ENCODE assay signal across 12 cellular contexts in the genomic region with DNA sequence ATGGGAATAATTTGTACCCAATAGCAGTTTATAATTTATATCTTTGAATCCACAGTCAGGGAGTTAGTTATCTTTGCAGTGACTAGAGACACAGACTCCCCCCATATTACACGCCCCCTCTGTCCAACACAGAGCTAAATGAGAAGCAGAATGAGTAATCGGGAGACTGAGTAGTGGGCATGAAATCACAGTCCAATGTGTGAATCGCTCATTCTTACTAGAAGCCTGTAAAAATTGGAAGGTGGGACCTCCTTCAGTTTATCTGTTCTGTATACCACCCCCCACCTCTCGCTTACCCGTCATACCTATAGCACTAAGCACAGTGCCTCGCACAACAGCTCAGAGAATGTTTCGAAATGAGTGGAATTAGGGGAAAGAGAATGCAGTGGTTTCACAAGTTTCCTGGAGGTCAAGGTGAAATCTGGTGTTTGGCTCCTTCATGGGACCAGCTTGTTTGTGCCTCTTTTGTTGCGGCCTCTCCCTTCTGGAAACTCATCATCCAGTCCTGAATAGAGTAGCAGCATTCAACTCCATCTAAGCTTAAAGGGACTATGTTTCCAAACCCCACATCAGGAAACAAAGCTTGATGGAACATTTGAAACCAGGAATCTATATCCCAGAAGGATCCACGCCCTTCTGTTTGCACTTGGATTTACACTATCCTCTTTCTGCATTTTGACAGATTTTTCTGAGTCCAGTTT. TPM values are rescaled to one million over a fixed set of nuclear protein-coding genes. Genes with fewer than 3 reads are reported as not detected.
DNase-seq lines count a peak whose midpoint lies in the region; ATAC-seq and TF ChIP-seq lines count a peak whose summit lies in the region.
"Had no signal": no experiment of that assay in that cellular context is flagged by ENCODE, and none has a peak within 500 bp of the region (broad histone marks: within the 10 kb centered on the region; RNA-seq: fewer than 3 reads in every experiment).

No MANE protein-coding gene starts in this region.

- no peak overlapping the region for H3K4me3 ChIP-seq in upper lobe of right lung

- ATAC-seq in HG03066 (IDR thresholded peaks at IDR 0.05; ENCODE audit: low read depth, unreplicated experiment), result peak; percentile 63
- peak; percentile 84 for ATAC-seq in activated naive CD8-positive, alpha-beta T cell treated with anti-CD3 and anti-CD28 coated beads, Interleukin-2, amount 50 U/mL, for 24 hours
- ATAC-seq in upper lobe of right lung, result no peak

- no peaks in the 10 kb centered on the region for H3K4me1 ChIP-seq in upper lobe of right lung
- H3K4me1 ChIP-seq: parathyroid adenoma had no signal

- intact Hi-C loops in upper lobe of right lung (cut with DNase I) (no loop called here), CD14-positive monocyte (cut with micrococcal nuclease) (loop anchor here in 1 of 2 donors (10.0 kb wide), 1 partner anchor 46 kb away; no protein-coding TSS in a partner anchor)

- peaks cover 18% of the 10 kb centered on the region for H3K4me1 Mint-ChIP-seq in activated naive CD8-positive, alpha-beta T cell treated with anti-CD3 and anti-CD28 coated beads, Interleukin-2, amount 50 U/mL, for 24 hours
- peaks cover 3% of the 10 kb centered on the region for H3K4me1 Mint-ChIP-seq in CD14-positive monocyte

- H3K36me3 Mint-ChIP-seq in activated naive CD8-positive, alpha-beta T cell treated with anti-CD3 and anti-CD28 coated beads, Interleukin-2, amount 50 U/mL, for 24 hours (ENCODE audit: low read depth), result no peaks in the 10 kb centered on the region
- H3K36me3 Mint-ChIP-seq in CD14-positive monocyte, result no peaks in the 10 kb centered on the region

- H3K9me3 Mint-ChIP-seq in activated naive CD8-positive, alpha-beta T cell treated with anti-CD3 and anti-CD28 coated beads, Interleukin-2, amount 50 U/mL, for 24 hours, result no peaks in the 10 kb centered on the region
- H3K9me3 Mint-ChIP-seq in CD14-positive monocyte, result peaks cover 0 to 3% (median 0%) of the 10 kb centered on the region in 7 donors

- no peak overlapping the region for H3K27ac ChIP-seq in upper lobe of right lung
- H3K27ac ChIP-seq: parathyroid adenoma had no signal

- H3K36me3 ChIP-seq in upper lobe of right lung, result no peaks in the 10 kb centered on the region

- TF ChIP-seq CTCF in upper lobe of right lung (IDR thresholded peaks at IDR 0.05) (no peak), CD14-positive monocyte (IDR thresholded peaks at IDR 0.05) (no peak)

- H3K9me3 ChIP-seq in upper lobe of right lung, result no peaks in the 10 kb centered on the region

- peak; percentile 45 for DNase-seq in activated CD4-positive, alpha-beta T cell treated with anti-CD3 and anti-CD28 coated beads for 48 hours
- no peak for DNase-seq in activated CD4-positive, alpha-beta T cell treated with anti-CD3 and anti-CD28 coated beads for 4 hours
- no peak for DNase-seq in activated naive CD8-positive, alpha-beta T cell treated with anti-CD3 and anti-CD28 coated beads, Interleukin-2, amount 50 U/mL, for 24 hours
- peak; percentile 19 to 38 for DNase-seq in stimulated activated CD8-positive, alpha-beta memory T cell treated with anti-CD3 and anti-CD28 coated beads, Interleukin-15, amount 100 ng/mL, for 48 hours (ENCODE audit: low read depth in 2 of 2)
- DNase-seq in upper lobe of right lung, result no peak
- no peak for DNase-seq in NCI-H2081 (lab: John Stamatoyannopoulos, UW)
- DNase-seq in CD14-positive monocyte (ENCODE audit: low spot score), result no peak
- DNase-seq: GDM1, NCI-H1930, Right ventricle myocardium superior had no signal

- H3K27me3 Mint-ChIP-seq in activated naive CD8-positive, alpha-beta T cell treated with anti-CD3 and anti-CD28 coated beads, Interleukin-2, amount 50 U/mL, for 24 hours, result no peaks in the 10 kb centered on the region
- H3K27me3 Mint-ChIP-seq in CD14-positive monocyte (ENCODE audit: low read depth in 3 of 3), result peaks cover 0 to 4% (median 1%) of the 10 kb centered on the region in 3 donors

- H3K4me3 Mint-ChIP-seq in activated naive CD8-positive, alpha-beta T cell treated with anti-CD3 and anti-CD28 coated beads, Interleukin-2, amount 50 U/mL, for 24 hours, result no peak overlapping the region
- no peak overlapping the region for H3K4me3 Mint-ChIP-seq in CD14-positive monocyte

- no peaks in the 10 kb centered on the region for H3K27me3 ChIP-seq in upper lobe of right lung

- H3K27ac Mint-ChIP-seq in activated naive CD8-positive, alpha-beta T cell treated with anti-CD3 and anti-CD28 coated beads, Interleukin-2, amount 50 U/mL, for 24 hours, result peak overlapping the region; percentile 59
- H3K27ac Mint-ChIP-seq in CD14-positive monocyte, result no peak overlapping the region

RNA-seq across cellular contexts. Expression of a gene that starts 59.3 kb away (rescaled TPM):
- 55.3 TPM for total RNA-seq in upper lobe of right lung
- 10 to 100 TPM; 20.5 to 24.4 TPM for polyA plus RNA-seq in CD14-positive monocyte

Comparison
In these comparisons a context has a peak if more than half of its experiments do, and no peak if none do; other contexts are left out.
1. DNase-seq: peak in activated CD4-positive, alpha-beta T cell treated with anti-CD3 and anti-CD28 coated beads for 48 hours (single experiment) and stimulated activated CD8-positive, alpha-beta memory T cell treated with anti-CD3 and anti-CD28 coated beads, Interleukin-15, amount 100 ng/mL, for 48 hours (2 of 2); none in activated CD4-positive, alpha-beta T cell treated with anti-CD3 and anti-CD28 coated beads for 4 hours (0 of 2), activated naive CD8-positive, alpha-beta T cell treated with anti-CD3 and anti-CD28 coated beads, Interleukin-2, amount 50 U/mL, for 24 hours (single experiment), upper lobe of right lung (single experiment), NCI-H2081 (0 of 2) and CD14-positive monocyte (single experiment).